In genomic region chr9:136981588-136982231, GRCh38 we compare ENCODE assay signal across 17 cellular contexts. TPM values are rescaled to one million over a fixed set of nuclear protein-coding genes. Genes with fewer than 3 reads are reported as not detected.
DNase-seq lines count a peak whose midpoint lies in the region; ATAC-seq and TF ChIP-seq lines count a peak whose summit lies in the region.
"Had no signal": no experiment of that assay in that cellular context is flagged by ENCODE, and none has a peak within 500 bp of the region (broad histone marks: within the 10 kb centered on the region; RNA-seq: fewer than 3 reads in every experiment).

No MANE protein-coding gene starts in this region.

- ATAC-seq in heart left ventricle: peak; percentile 10 to 61 (median 22)
- ATAC-seq: activated CD4-positive, CD25-positive, alpha-beta regulatory T cell treated with anti-CD3 and anti-CD28 coated beads, Interleukin-2, amount 50 U/mL, for 24 hours; PC-3 had no signal

- no peaks in the 10 kb centered on the region for H3K36me3 ChIP-seq in WERI-Rb-1
- no peaks in the 10 kb centered on the region for H3K36me3 ChIP-seq in heart left ventricle
- H3K36me3 ChIP-seq in uterus: no peaks in the 10 kb centered on the region
- no peaks in the 10 kb centered on the region for H3K36me3 ChIP-seq in tibial artery

- H3K4me1 ChIP-seq in heart left ventricle (peaks cover 4 to 86% (median 45%) of the 10 kb centered on the region in 12 donors), uterus (no peaks in the 10 kb centered on the region), tibial artery (peaks cover 0 to 24% (median 15%) of the 10 kb centered on the region in 4 donors)

- no peak for TF ChIP-seq CTCF in WERI-Rb-1 (IDR thresholded peaks at IDR 0.05; ENCODE audit: low read depth, low read length)
- peak in 4 of 12 donors; percentile 9 to 38 (median 32) for TF ChIP-seq CTCF in heart left ventricle (IDR thresholded peaks at IDR 0.05)
- TF ChIP-seq CTCF in uterus (IDR thresholded peaks at IDR 0.05): no peak
- TF ChIP-seq CTCF in tibial artery (IDR thresholded peaks at IDR 0.05): no peak

- H3K9me3 ChIP-seq in WERI-Rb-1 (ENCODE audit: severe bottlenecking) (no peaks in the 10 kb centered on the region), heart left ventricle (no peaks in the 10 kb centered on the region), uterus (no peaks in the 10 kb centered on the region), tibial artery (no peaks in the 10 kb centered on the region)

- TF ChIP-seq POLR2A in heart left ventricle (IDR thresholded peaks at IDR 0.05) (peak in 1 of 2 donors; percentile 26), uterus (IDR thresholded peaks at IDR 0.05) (no peak)

- H3K27me3 ChIP-seq in WERI-Rb-1 (ENCODE audit: insufficient read depth, low read depth, severe bottlenecking): no peaks in the 10 kb centered on the region
- peaks cover 0 to 36% (median 6%) of the 10 kb centered on the region in 9 donors for H3K27me3 ChIP-seq in heart left ventricle
- peaks cover 8 to 16% of the 10 kb centered on the region in 2 donors for H3K27me3 ChIP-seq in uterus
- H3K27me3 ChIP-seq in tibial artery: peaks cover 0 to 81% of the 10 kb centered on the region in 2 donors

- WGBS in heart left ventricle, 4 donors: 27 to 48% (median 35%) methylated on average over 6 to 17 of the region's 17 CpGs

- H3K27ac ChIP-seq in WERI-Rb-1 (peak overlapping the region; percentile 59), heart left ventricle (peak overlapping the region; percentile 27 to 98 (median 84)), uterus (peak overlapping the region; percentile 24), tibial artery (no peak overlapping the region)
- H3K27ac ChIP-seq: epithelial cell of prostate, hepatocyte had no signal

- DNase-seq in WERI-Rb-1 (peak; percentile 48), heart left ventricle (peak; percentile 72 to 89 (median 85)), lung microvascular endothelial cell (ENCODE audit: low read depth in 2 of 2) (peak; percentile 52 to 87), uterus (peak in 1 of 2 donors; percentile 46), tibial artery (no peak), HuH-7.5 (ENCODE audit: low spot score) (no peak), foreskin melanocyte (no peak)
- DNase-seq: activated CD8-positive, alpha-beta memory T cell treated with anti-CD3 and anti-CD28 coated beads, Interleukin-2, amount 50 U/mL, for 48 hours; activated naive CD4-positive, alpha-beta T cell treated with anti-CD3 and anti-CD28 coated beads, Interleukin-2, amount 50 U/mL, for 16 hours; CD4-positive, alpha-beta memory T cell; central memory CD4-positive, alpha-beta T cell; NCI-H187; NCI-H524; PC-3 had no signal

- intact Hi-C loops in heart left ventricle (cut with DNase I): loop anchor here in 2 of 10 donors (5.0 kb wide), 2 partner anchors 34 to 189 kb away; partner anchors contain the start of genes C8G (in 1 of the 2) and TMEM141 (in 1 of the 2)
- intact Hi-C loops in uterus (cut with DNase I; ENCODE audit: low total_unique reads): no loop called here
- intact Hi-C loops in tibial artery (cut with DNase I; ENCODE audit: low total_unique reads): no loop called here

- H3K4me3 ChIP-seq in WERI-Rb-1 (ENCODE audit: low read depth, low read length) (no peak overlapping the region), heart left ventricle (no peak overlapping the region), uterus (no peak overlapping the region), tibial artery (no peak overlapping the region)
- H3K4me3 ChIP-seq: hepatocyte had no signal

RNA-seq across cellular contexts. Expression of gene LCNL1, which starts 1.1 kb away (rescaled TPM):
- 10 to 100 TPM in 2 of 9 donors, 1 to 10 TPM in 5, under 1 TPM in 2; 0.16 to 14.9 (median 2.7) TPM for total RNA-seq in heart left ventricle
- polyA plus RNA-seq in heart left ventricle: 1 to 10 TPM in 1 of 2 donors, under 1 TPM in 1; 0.14 to 5.8 TPM
- total RNA-seq in lung microvascular endothelial cell: not detected in 2 replicates
- total RNA-seq in uterus: 1 to 10 TPM in 1 of 4 donors, under 1 TPM in 3; under 0.01 to 6.9 (median 0.54) TPM
- total RNA-seq: PC-3 had no signal
- polyA plus RNA-seq: CD4-positive, alpha-beta memory T cell had no signal

RNA-seq across cellular contexts. Expression of gene PTGDS, which starts 4.4 kb away (rescaled TPM):
- 1,000 to 10,000 TPM; 1,152 to 4,769 (median 3,109) TPM for total RNA-seq in heart left ventricle
- polyA plus RNA-seq in heart left ventricle: 1,000 to 10,000 TPM; 2,982 to 5,295 TPM
- 0.22 and 0.79 TPM in 2 replicates for total RNA-seq in lung microvascular endothelial cell
- 100 to 1,000 TPM in 1 of 4 donors, 10 to 100 TPM in 3; 13.5 to 116 (median 58.8) TPM for total RNA-seq in uterus
- total RNA-seq: PC-3 had no signal

RNA-seq across cellular contexts. Expression of gene PAXX, which starts 10.5 kb away (rescaled TPM):
- total RNA-seq in heart left ventricle: 10 to 100 TPM; 15.0 to 35.3 (median 19.4) TPM
- 10 to 100 TPM; 31.2 to 57.3 TPM for polyA plus RNA-seq in heart left ventricle
- 8.9 and 9.7 TPM in 2 replicates for total RNA-seq in lung microvascular endothelial cell
- 10 to 100 TPM; 14.2 to 39.5 (median 18.8) TPM for total RNA-seq in uterus

RNA-seq across cellular contexts. Expression of gene CLIC3, which starts 14.7 kb away (rescaled TPM):
- total RNA-seq in heart left ventricle: 10 to 100 TPM in 1 of 9 donors, 1 to 10 TPM in 8; 1.5 to 16.7 (median 5.0) TPM
- 10 to 100 TPM in 1 of 2 donors, 1 to 10 TPM in 1; 3.9 to 11.3 TPM for polyA plus RNA-seq in heart left ventricle
- total RNA-seq in lung microvascular endothelial cell: 0.22 TPM in 1 of 2 replicates, not detected in the other
- 1 to 10 TPM in 2 of 4 donors, not detected in 2; 1.5 TPM for total RNA-seq in uterus

RNA-seq across cellular contexts. Expression of gene LCN12, which starts 29.6 kb away (rescaled TPM):
- total RNA-seq in heart left ventricle (10 to 100 TPM in 2 of 9 donors, 1 to 10 TPM in 7; 1.9 to 23.7 (median 6.4) TPM), lung microvascular endothelial cell (not detected in 2 replicates), uterus (10 to 100 TPM in 2 of 4 donors, 1 to 10 TPM in 1, not detected in 1; 5.4 to 43.2 (median 10.3) TPM)
- polyA plus RNA-seq in heart left ventricle: 1 to 10 TPM in 1 of 2 donors, under 1 TPM in 1; 0.46 to 3.9 TPM
- polyA plus RNA-seq: CD4-positive, alpha-beta memory T cell had no signal

Comparison
In these comparisons a context has a peak if more than half of its experiments do, and no peak if none do; other contexts are left out.
1. DNase-seq: peak in WERI-Rb-1 (single experiment), heart left ventricle (5 of 5) and lung microvascular endothelial cell (2 of 2); none in tibial artery (0 of 2), HuH-7.5 (single experiment) and foreskin melanocyte (single experiment).
2. H3K27ac ChIP-seq: peak in WERI-Rb-1 (single experiment), heart left ventricle (12 of 12) and uterus (2 of 2); none in tibial artery (0 of 2).
3. RNA of gene PTGDS, which starts 4.4 kb away (total RNA-seq): 1,152 to 4,769 TPM in heart left ventricle; 13.5 to 116 TPM in uterus and 0.22 to 0.79 TPM in lung microvascular endothelial cell; every median in the first group is over 4 times any median in the second.